Comparison of ENCODE assay signal across 8 cellular contexts in genomic region chr9:63816742-63817621, GRCh38.
DNase-seq lines count a peak whose midpoint lies in the region; ATAC-seq and TF ChIP-seq lines count a peak whose summit lies in the region.

No MANE protein-coding gene starts in this region.

- H3K4me1 ChIP-seq in OCI-LY1 (ENCODE audit: insufficient read depth, low read length, severe bottlenecking) (peaks cover 16% of the 10 kb centered on the region), heart right ventricle (peaks cover 0 to 5% (median 0%) of the 10 kb centered on the region in 9 donors), psoas muscle (no peaks in the 10 kb centered on the region)

- peak; percentile 71 for ATAC-seq in activated naive CD8-positive, alpha-beta T cell treated with anti-CD3 and anti-CD28 coated beads, Interleukin-2, amount 10 ng/mL, durations not matched to agents 7 days and 5 days (ENCODE audit: low read depth)
- ATAC-seq in heart right ventricle (peak; percentile 83 to 94 (median 90)), psoas muscle (peak; percentile 64 to 79 (median 68))

- no peak overlapping the region; the same call in 1 of the 2 replicates for H3K9ac ChIP-seq in OCI-LY1 (ENCODE audit: low read length)

- H3K9me3 Mint-ChIP-seq in activated naive CD8-positive, alpha-beta T cell treated with anti-CD3 and anti-CD28 coated beads, Interleukin-2, amount 10 ng/mL, durations not matched to agents 7 days and 5 days: peaks cover 6% of the 10 kb centered on the region

- WGBS in heart right ventricle, 2 donors: 20 to 24% methylated on average over 36 of the region's 36 CpGs
- WGBS in psoas muscle, 3 donors: 22 to 26% (median 25%) methylated on average over 36 of the region's 36 CpGs

- DNase-seq in ELF-1 (ENCODE audit: low read depth, low spot score) (peak; percentile 98), H4 (ENCODE audit: low spot score) (peak; percentile 54), heart right ventricle (peak; percentile 80 to 86), psoas muscle (peak; percentile 60 to 84), NCI-H82 (lab: John Stamatoyannopoulos, UW) (no peak), amygdala (lab: John Stamatoyannopoulos, UW) (no peak)
- peak; percentile 77 for DNase-seq in activated naive CD8-positive, alpha-beta T cell treated with anti-CD3 and anti-CD28 coated beads, Interleukin-2, amount 10 ng/mL, durations not matched to agents 7 days and 5 days

- peak overlapping the region; percentile 53 for H3K4me3 ChIP-seq in OCI-LY1 (ENCODE audit: low read depth, low read length, poor library complexity, severe bottlenecking)
- H3K4me3 ChIP-seq in heart right ventricle: peak overlapping the region in 6 of 10 donors; percentile 14 to 50 (median 31)
- H3K4me3 ChIP-seq in psoas muscle: peak overlapping the region; percentile 22

- H3K9me3 ChIP-seq in OCI-LY1 (ENCODE audit: low read length) (no peaks in the 10 kb centered on the region), heart right ventricle (peaks cover 0 to 63% (median 0%) of the 10 kb centered on the region in 11 donors), psoas muscle (no peaks in the 10 kb centered on the region)

- peak overlapping the region; percentile 55 for H3K4me2 ChIP-seq in OCI-LY1 (ENCODE audit: low read length)

- H2AFZ ChIP-seq in OCI-LY1 (ENCODE audit: low read length): no peak overlapping the region

- no peaks in the 10 kb centered on the region for H3K9me2 ChIP-seq in OCI-LY1 (ENCODE audit: low read depth, low read length)

- H3K27ac Mint-ChIP-seq in activated naive CD8-positive, alpha-beta T cell treated with anti-CD3 and anti-CD28 coated beads, Interleukin-2, amount 10 ng/mL, durations not matched to agents 7 days and 5 days: peak overlapping the region; percentile 71

- H3K27ac ChIP-seq in OCI-LY1 (ENCODE audit: low read depth, low read length, poor library complexity, severe bottlenecking) (no peak overlapping the region), heart right ventricle (peak overlapping the region in 2 of 10 donors; percentile 10 to 34), psoas muscle (no peak overlapping the region)

- intact Hi-C loops in heart right ventricle (cut with DNase I): no loop called here
- intact Hi-C loops in psoas muscle (cut with DNase I): no loop called here

- H3F3A ChIP-seq in OCI-LY1 (ENCODE audit: insufficient read depth, low read length): no peaks in the 10 kb centered on the region

- peaks cover 12% of the 10 kb centered on the region for H3K4me1 Mint-ChIP-seq in activated naive CD8-positive, alpha-beta T cell treated with anti-CD3 and anti-CD28 coated beads, Interleukin-2, amount 10 ng/mL, durations not matched to agents 7 days and 5 days

- peaks cover 16% of the 10 kb centered on the region for H3K27me3 Mint-ChIP-seq in activated naive CD8-positive, alpha-beta T cell treated with anti-CD3 and anti-CD28 coated beads, Interleukin-2, amount 10 ng/mL, durations not matched to agents 7 days and 5 days

- TF ChIP-seq CTCF in OCI-LY1 (IDR thresholded peaks at IDR 0.05; ENCODE audit: low read length): no peak
- TF ChIP-seq CTCF in heart right ventricle (IDR thresholded peaks at IDR 0.05): no peak
- no peak for TF ChIP-seq CTCF in psoas muscle (IDR thresholded peaks at IDR 0.05)

- H3K27me3 ChIP-seq in OCI-LY1 (ENCODE audit: insufficient read depth, low read length) (no peaks in the 10 kb centered on the region), heart right ventricle (peaks cover 5 to 31% (median 29%) of the 10 kb centered on the region in 7 donors), psoas muscle (ENCODE audit: insufficient read depth in 3 of 3, low read length in 2 of 3) (peaks cover 0 to 9% (median 5%) of the 10 kb centered on the region in 3 donors)

- H4K20me1 ChIP-seq in OCI-LY1 (ENCODE audit: insufficient read depth, low read length): no peaks in the 10 kb centered on the region

- H3K36me3 ChIP-seq in OCI-LY1 (ENCODE audit: insufficient read depth, low read length) (no peaks in the 10 kb centered on the region), heart right ventricle (no peaks in the 10 kb centered on the region), psoas muscle (ENCODE audit: insufficient read depth in 1 of 2, low read depth in 1 of 2) (no peaks in the 10 kb centered on the region)

- H3K79me2 ChIP-seq in OCI-LY1 (ENCODE audit: insufficient read depth, low read length): no peaks in the 10 kb centered on the region

- peak overlapping the region; percentile 79 for H3K4me3 Mint-ChIP-seq in activated naive CD8-positive, alpha-beta T cell treated with anti-CD3 and anti-CD28 coated beads, Interleukin-2, amount 10 ng/mL, durations not matched to agents 7 days and 5 days

- POLR2A ChIA-PET in activated naive CD8-positive, alpha-beta T cell treated with anti-CD3 and anti-CD28 coated beads, Interleukin-2, amount 10 ng/mL, durations not matched to agents 7 days and 5 days (lab: Charles Lee): interaction anchor here (1.4 to 2.3 kb wide), 3 partner anchors 979 to 1017 kb away, joined by 3 to 37 read pairs (median 8); no protein-coding TSS in a partner anchor

- peaks cover 2% of the 10 kb centered on the region for H3K36me3 Mint-ChIP-seq in activated naive CD8-positive, alpha-beta T cell treated with anti-CD3 and anti-CD28 coated beads, Interleukin-2, amount 10 ng/mL, durations not matched to agents 7 days and 5 days

Comparison
In these comparisons a context has a peak if more than half of its experiments do, and no peak if none do; other contexts are left out.
1. DNase-seq: peak in ELF-1 (single experiment), H4 (single experiment), activated naive CD8-positive, alpha-beta T cell treated with anti-CD3 and anti-CD28 coated beads, Interleukin-2, amount 10 ng/mL, durations not matched to agents 7 days and 5 days (single experiment), heart right ventricle (2 of 2) and psoas muscle (2 of 2); none in NCI-H82 (single experiment) and amygdala (0 of 56).
2. Peak in every context shown above with its lines, with median percentiles within 50 percentile points of each other: H3K4me3 ChIP-seq and ATAC-seq.